8 cellular contexts compared by ENCODE assay signal in the genomic region with DNA sequence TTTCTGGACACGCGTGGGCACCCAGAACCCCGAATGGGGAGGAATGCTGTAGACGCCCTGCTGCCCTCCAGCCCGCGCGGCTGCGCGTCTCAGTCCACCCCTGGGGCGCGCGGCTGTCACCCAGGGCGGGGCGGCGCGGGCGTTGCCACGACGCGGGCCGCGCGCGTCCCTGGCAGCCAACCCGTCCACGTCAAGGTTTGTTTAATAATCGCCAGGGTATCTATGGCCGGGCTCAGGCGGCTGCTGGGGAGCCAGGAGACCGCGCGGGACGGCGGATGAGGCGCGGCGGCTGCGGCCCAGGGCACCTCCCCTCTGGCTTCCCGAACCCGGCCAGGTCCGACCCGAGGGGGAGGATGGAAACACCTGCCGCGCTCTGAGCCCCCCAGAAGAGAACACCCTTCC. TPM values are rescaled to one million over a fixed set of nuclear protein-coding genes. Genes with fewer than 3 reads are reported as not detected.
DNase-seq lines count a peak whose midpoint lies in the region; ATAC-seq and TF ChIP-seq lines count a peak whose summit lies in the region.

Gene SPATA18 (plus strand): TSS at position 92 of the 402 bp plus-strand sequence. CDS start 401 bp downstream, outside the sequence.

- no peak within 1 kb of the TSS for H3K27ac ChIP-seq in CD4-positive, alpha-beta T cell (ENCODE audit: low read depth, low read length)
- H3K27ac ChIP-seq in layer of hippocampus (ENCODE audit: low read depth, low read length) (peak within 1 kb of the TSS; percentile 18), suprapubic skin (peak within 1 kb of the TSS; percentile 52)

- ATAC-seq in CD4-positive, alpha-beta T cell (ENCODE audit: poor library complexity) = peak; percentile 21
- ATAC-seq in GM19043 (IDR thresholded peaks at IDR 0.05; ENCODE audit: low read depth, unreplicated experiment) = peak; percentile 36
- peak; percentile 46 for ATAC-seq in HG03442 (IDR thresholded peaks at IDR 0.05; ENCODE audit: unreplicated experiment)

- WGBS in suprapubic skin = 2% methylated on average over 12 of the region's 44 CpGs

- no peak for TF ChIP-seq EP300 in suprapubic skin (IDR thresholded peaks at IDR 0.05)

- peak in 1 of 2 donors; percentile 18 for TF ChIP-seq POLR2A in suprapubic skin (IDR thresholded peaks at IDR 0.05)

- H3K4me3 Mint-ChIP-seq in CD4-positive, alpha-beta T cell = peak within 1 kb of the TSS; percentile 50

- intact Hi-C loops in CD4-positive, alpha-beta T cell (cut with DNase I, micrococcal nuclease) = no loop called here

- no peaks in the 10 kb centered on the region for H3K36me3 Mint-ChIP-seq in CD4-positive, alpha-beta T cell (ENCODE audit: low read depth)

- CTCF ChIA-PET in CD4-positive, alpha-beta T cell (lab: Charles Lee) = no interaction called here

- DNase-seq in CD4-positive, alpha-beta T cell = no peak
- DNase-seq in cardiac fibroblast (ENCODE audit: low read depth in 2 of 2) (peak; percentile 15 to 18), suprapubic skin (ENCODE audit: low spot score in 2 of 2) (peak in 1 of 2 donors; percentile 62), NCI-H2171 (lab: John Stamatoyannopoulos, UW) (no peak), NCI-H2081 (lab: John Stamatoyannopoulos, UW) (no peak)

- H3K9me3 ChIP-seq in CD4-positive, alpha-beta T cell (ENCODE audit: control insufficient read depth, low read length) = no peaks in the 10 kb centered on the region
- no peaks in the 10 kb centered on the region for H3K9me3 ChIP-seq in suprapubic skin

- H3K36me3 ChIP-seq in suprapubic skin = no peaks in the 10 kb centered on the region

- TF ChIP-seq CTCF in CD4-positive, alpha-beta T cell (IDR thresholded peaks at IDR 0.05) = no peak
- TF ChIP-seq CTCF in cardiac fibroblast (IDR thresholded peaks at IDR 0.05; ENCODE audit: low read depth, low read length) = no peak
- no peak for TF ChIP-seq CTCF in suprapubic skin (IDR thresholded peaks at IDR 0.05)

- H3K27ac Mint-ChIP-seq in CD4-positive, alpha-beta T cell = no peak within 1 kb of the TSS

- H3K27me3 ChIP-seq in CD4-positive, alpha-beta T cell (ENCODE audit: control insufficient read depth, insufficient read depth, low read length) = peaks cover 66% of the 10 kb centered on the region
- H3K27me3 ChIP-seq in layer of hippocampus (ENCODE audit: control insufficient read depth, insufficient read depth, low read length) (peaks cover 2% of the 10 kb centered on the region), suprapubic skin (peaks cover 20% of the 10 kb centered on the region)

- peak within 1 kb of the TSS; percentile 58 to 72 for H3K4me3 ChIP-seq in cardiac fibroblast (replicated peaks in 1 of 2; ENCODE audit: low read depth in 2 of 2, low read length in 2 of 2)
- H3K4me3 ChIP-seq in suprapubic skin = peak within 1 kb of the TSS; percentile 55

- POLR2A ChIA-PET in CD4-positive, alpha-beta T cell (lab: Charles Lee) = no interaction called here

- no peaks in the 10 kb centered on the region for H3K9me3 Mint-ChIP-seq in CD4-positive, alpha-beta T cell

- H3K27me3 Mint-ChIP-seq in CD4-positive, alpha-beta T cell = peaks cover 78% of the 10 kb centered on the region

- H3K4me1 ChIP-seq in suprapubic skin = peaks cover 16% of the 10 kb centered on the region

- peaks cover 24% of the 10 kb centered on the region for H3K4me1 Mint-ChIP-seq in CD4-positive, alpha-beta T cell (ENCODE audit: low read depth)

RNA-seq across cellular contexts. Expression of gene SPATA18, which starts in this region (rescaled TPM):
- not detected for total RNA-seq in CD4-positive, alpha-beta T cell
- 10 to 100 TPM; 10.5 to 25.1 (median 13.7) TPM for total RNA-seq in suprapubic skin

Comparison
In these comparisons a context has a peak if more than half of its experiments do, and no peak if none do; other contexts are left out.
1. RNA of gene SPATA18 (total RNA-seq): 10.5 to 25.1 TPM in suprapubic skin; not detected in CD4-positive, alpha-beta T cell; every median in the first group is over 4 times any median in the second.
2. Peak in ATAC-seq in CD4-positive, alpha-beta T cell; RNA of the gene not detected or under 1 TPM.
3. DNase-seq: peak in cardiac fibroblast (2 of 2); none in CD4-positive, alpha-beta T cell (0 of 10), NCI-H2171 (single experiment) and NCI-H2081 (0 of 2).
4. Peak in every context shown above with its lines, with median percentiles within 50 percentile points of each other: ATAC-seq.